8 cellular contexts compared by ENCODE assay signal in the genomic region with DNA sequence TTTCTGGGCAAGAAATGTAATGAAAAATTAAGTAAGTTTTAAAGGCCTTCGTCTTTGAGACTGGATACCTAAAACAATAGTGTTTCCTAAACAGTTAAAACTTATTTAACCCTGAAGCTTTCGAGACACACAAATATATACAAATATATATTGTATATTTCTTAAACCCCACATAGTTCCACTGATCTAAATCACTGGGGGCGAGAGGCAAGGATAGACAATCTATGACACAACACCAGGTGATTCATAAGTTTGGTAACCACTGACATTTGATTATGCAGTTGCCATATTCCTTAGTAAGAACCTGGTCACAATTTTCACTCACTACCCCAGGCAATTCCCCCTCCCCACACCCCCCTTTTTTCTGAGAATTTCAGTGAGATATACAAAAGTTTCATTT. TPM values are rescaled to one million over a fixed set of nuclear protein-coding genes. Genes with fewer than 3 reads are reported as not detected.
A peak's percentile ranks its signal among the peaks of the same experiment; 100 is the strongest.
DNase-seq lines count a peak whose midpoint lies in the region; ATAC-seq and TF ChIP-seq lines count a peak whose summit lies in the region.

No MANE protein-coding gene starts in this region.

- H3K27me3 ChIP-seq in gastrocnemius medialis: peaks cover 0 to under 1% (median 0%) of the 10 kb centered on the region in 3 donors

- peak; percentile 89 for DNase-seq in ELR (ENCODE audit: low read depth)
- DNase-seq in OCI-LY7 (ENCODE audit: low spot score): peak; percentile 70
- DNase-seq in chondrocyte (ENCODE audit: low spot score): no peak
- no peak for DNase-seq in naive B cell
- DNase-seq in NCI-H510A treated with DMSO at 0.1 percent for 48 hours (lab: John Stamatoyannopoulos, UW): no peak
- no peak for DNase-seq in NCI-H2196 (lab: John Stamatoyannopoulos, UW; ENCODE audit: unreplicated experiment)
- DNase-seq in gastrocnemius medialis: no peak

- BruUV-seq in OCI-LY7 (replicated peaks; lab: Mats Ljungman, UMichigan): no TSS peak

- peaks cover 35% of the 10 kb centered on the region for H3K4me1 Mint-ChIP-seq in chondrocyte (ENCODE audit: low read depth)
- peaks cover 41 to 48% (median 46%) of the 10 kb centered on the region in 3 donors for H3K4me1 Mint-ChIP-seq in naive B cell

- no peak for TF ChIP-seq POLR2A in gastrocnemius medialis (IDR thresholded peaks at IDR 0.05)

- peak overlapping the region; percentile 75 for H3K27ac Mint-ChIP-seq in chondrocyte (ENCODE audit: unreplicated experiment)
- H3K27ac Mint-ChIP-seq in naive B cell: peak overlapping the region; percentile 60 to 94 (median 86)

- no peaks in the 10 kb centered on the region for H3K27me3 Mint-ChIP-seq in chondrocyte (ENCODE audit: low read depth)
- no peaks in the 10 kb centered on the region for H3K27me3 Mint-ChIP-seq in naive B cell

- H3K4me3 Mint-ChIP-seq in chondrocyte (ENCODE audit: unreplicated experiment) (peak overlapping the region; percentile 72), naive B cell (peak overlapping the region; percentile 88 to 95 (median 90))

- in situ Hi-C loops in gastrocnemius medialis (cut with MboI; ENCODE audit: low sequenced_read_pairs in 4 of 4): no loop called here

- no peaks in the 10 kb centered on the region for H4K20me1 ChIP-seq in OCI-LY7 (ENCODE audit: insufficient read depth, low read length)

- H3K4me3 ChIP-seq in OCI-LY7 (ENCODE audit: low read depth, low read length, poor library complexity, severe bottlenecking) (peak overlapping the region; percentile 96), gastrocnemius medialis (peak overlapping the region in 2 of 4 donors; percentile 59 to 61)

- H3K9me2 ChIP-seq in OCI-LY7 (ENCODE audit: insufficient read depth, low read length): no peaks in the 10 kb centered on the region

- POLR2A ChIA-PET in OCI-LY7 (lab: Charles Lee): interaction anchor here (4.3 kb wide), 1 partner anchor 42 kb away, joined by 63 read pairs; a partner anchor contains a TSS

- H3K4me1 ChIP-seq in OCI-LY7 (ENCODE audit: insufficient read depth, low read length, poor library complexity, severe bottlenecking) (peaks cover 40% of the 10 kb centered on the region), gastrocnemius medialis (peaks cover 7 to 24% of the 10 kb centered on the region in 2 donors)

- H3K9me3 Mint-ChIP-seq in chondrocyte (ENCODE audit: low read depth) (no peaks in the 10 kb centered on the region), naive B cell (peaks cover 0 to 4% (median 0%) of the 10 kb centered on the region in 7 donors)

- H3K27ac ChIP-seq in OCI-LY7 (ENCODE audit: low read depth, low read length, poor library complexity, severe bottlenecking): peak overlapping the region; percentile 87
- peak overlapping the region in 2 of 4 donors; percentile 54 to 58 for H3K27ac ChIP-seq in gastrocnemius medialis

- H3K4me2 ChIP-seq in OCI-LY7 (ENCODE audit: low read length): peak overlapping the region; percentile 89

- H2AFZ ChIP-seq in OCI-LY7 (ENCODE audit: low read length): no peak overlapping the region

- intact Hi-C loops in OCI-LY7 (cut with micrococcal nuclease; ENCODE audit: unreplicated experiment): no loop called here
- intact Hi-C loops in gastrocnemius medialis (cut with DNase I; ENCODE audit: low total_unique reads): no loop called here

- CTCF ChIA-PET in OCI-LY7 (lab: Charles Lee; ENCODE audit: unreplicated experiment): no interaction called here

- H3K36me3 ChIP-seq in OCI-LY7 (ENCODE audit: insufficient read depth, low read length): peaks cover 46% of the 10 kb centered on the region
- no peaks in the 10 kb centered on the region for H3K36me3 ChIP-seq in gastrocnemius medialis

- H3K36me3 Mint-ChIP-seq in chondrocyte (ENCODE audit: low read depth) (no peaks in the 10 kb centered on the region), naive B cell (peaks cover 9 to 14% of the 10 kb centered on the region in 2 donors)

- no peak for ATAC-seq in naive B cell (ENCODE audit: low read depth in 2 of 2)
- no peak for ATAC-seq in HG02981 (IDR thresholded peaks at IDR 0.05; ENCODE audit: unreplicated experiment)
- ATAC-seq in gastrocnemius medialis: no peak

- no peak for TF ChIP-seq CTCF in OCI-LY7 (conservative IDR thresholded peaks at IDR 0.05; ENCODE audit: low read length)
- no peak for TF ChIP-seq CTCF in chondrocyte (IDR thresholded peaks at IDR 0.05)
- TF ChIP-seq CTCF in gastrocnemius medialis (IDR thresholded peaks at IDR 0.05 in 4 of 5, conservative IDR thresholded peaks at IDR 0.05 in 1 of 5): no peak

- peaks cover 59% of the 10 kb centered on the region for H3K79me2 ChIP-seq in OCI-LY7 (ENCODE audit: insufficient read depth, low read depth, low read length)

- no peaks in the 10 kb centered on the region for H3K9me3 ChIP-seq in OCI-LY7 (ENCODE audit: low read length)
- H3K9me3 ChIP-seq in gastrocnemius medialis: no peaks in the 10 kb centered on the region

RNA-seq across cellular contexts. Expression of a gene that starts 55.3 kb away (rescaled TPM):
- total RNA-seq in OCI-LY7 (2014; rRNA removed; shearing (Covaris generic)): 9.4 and 9.6 TPM in 2 replicates
- total RNA-seq in OCI-LY7 (2022) (9.4 and 10.2 TPM in 2 replicates), chondrocyte (9.4 to 11.5 TPM (median 10.5 TPM) in 3 replicates), gastrocnemius medialis (10 to 100 TPM; 17.0 to 35.4 (median 28.7) TPM)
- polyA plus RNA-seq in naive B cell (ENCODE audit: low read depth in 6 of 6): 10 to 100 TPM; 19.2 to 37.0 (median 28.0) TPM

Comparison
In these comparisons a context has a peak if more than half of its experiments do, and no peak if none do; other contexts are left out.
1. DNase-seq: peak in ELR (single experiment) and OCI-LY7 (single experiment); none in chondrocyte (single experiment), naive B cell (single experiment), NCI-H510A treated with DMSO at 0.1 percent for 48 hours (single experiment), NCI-H2196 (single experiment) and gastrocnemius medialis (0 of 2).